12 cellular contexts compared by ENCODE assay signal in the genomic region with DNA sequence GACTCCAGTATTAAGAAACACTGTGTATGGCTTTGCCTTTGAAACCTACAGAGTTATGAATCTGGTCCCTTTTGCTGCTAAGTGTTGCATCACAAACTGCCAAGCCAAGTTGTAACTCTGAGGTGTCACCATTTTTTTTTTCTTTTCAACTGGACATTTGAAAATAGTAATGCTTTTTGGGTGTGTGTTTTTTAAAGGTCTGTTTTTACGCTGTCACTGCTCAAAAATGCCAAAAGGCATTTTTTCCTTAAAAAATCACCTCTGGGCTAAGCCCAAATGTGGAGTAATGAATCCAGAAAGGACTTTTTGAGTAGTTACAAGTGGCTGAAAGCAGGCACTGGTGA. TPM values are rescaled to one million over a fixed set of nuclear protein-coding genes. Genes with fewer than 3 reads are reported as not detected.
DNase-seq lines count a peak whose midpoint lies in the region; TF ChIP-seq lines count a peak whose summit lies in the region.
"Had no signal": no experiment of that assay in that cellular context is flagged by ENCODE, and none has a peak within 500 bp of the region (broad histone marks: within the 10 kb centered on the region; RNA-seq: fewer than 3 reads in every experiment).

No MANE protein-coding gene starts in this region.

- peaks cover 28 to 46% of the 10 kb centered on the region in 2 donors for H3K36me3 Mint-ChIP-seq in CD4-positive, alpha-beta memory T cell
- H3K36me3 Mint-ChIP-seq in progenitor cell of endocrine pancreas (ENCODE audit: insufficient read depth), result peaks cover 10% of the 10 kb centered on the region

- no peaks in the 10 kb centered on the region for H3K9me3 ChIP-seq in CD4-positive, alpha-beta memory T cell (ENCODE audit: control insufficient read depth in 1 of 2, low read length in 2 of 2)
- H3K9me3 ChIP-seq in testis, result no peaks in the 10 kb centered on the region

- POLR2A ChIA-PET in CD4-positive, alpha-beta memory T cell (lab: Charles Lee; ENCODE audit: partially characterized antibody), result interaction anchor here (2.9 to 14.0 kb wide), 3 partner anchors 9 to 23 kb away, joined by 16 to 382 read pairs (median 302); a partner anchor contains a TSS

- H3K27me3 Mint-ChIP-seq in CD4-positive, alpha-beta memory T cell, result no peaks in the 10 kb centered on the region
- no peaks in the 10 kb centered on the region for H3K27me3 Mint-ChIP-seq in progenitor cell of endocrine pancreas

- intact Hi-C loops in CD4-positive, alpha-beta memory T cell (cut with micrococcal nuclease), result loop anchor here (1.0 kb wide), 1 partner anchor 7 kb away; no protein-coding TSS in a partner anchor
- intact Hi-C loops in testis (cut with DNase I; ENCODE audit: low total_unique reads), result no loop called here

- H3K4me1 ChIP-seq in CD4-positive, alpha-beta memory T cell (ENCODE audit: insufficient read depth, low read length), result peaks cover 99% of the 10 kb centered on the region
- H3K4me1 ChIP-seq in testis, result peaks cover 13% of the 10 kb centered on the region

- peaks cover 7% of the 10 kb centered on the region for H3K36me3 ChIP-seq in CD4-positive, alpha-beta memory T cell (ENCODE audit: insufficient read depth, low read length)
- peaks cover 63% of the 10 kb centered on the region for H3K36me3 ChIP-seq in brain microvascular endothelial cell (replicated peaks)
- H3K36me3 ChIP-seq in H7 (replicated peaks; ENCODE audit: control insufficient read depth, insufficient read depth, low read length), result no peaks in the 10 kb centered on the region
- H3K36me3 ChIP-seq in testis (ENCODE audit: low read depth, missing control alignments), result no peaks in the 10 kb centered on the region

- CTCF ChIA-PET in CD4-positive, alpha-beta memory T cell (lab: Charles Lee; ENCODE audit: partially characterized antibody), result interaction anchor here (0.8 to 8.3 kb wide), 2 partner anchors 7 to 9 kb away, joined by 4 to 71 read pairs; a partner anchor contains a TSS

- peaks cover 64 to 93% (median 82%) of the 10 kb centered on the region in 4 donors for H3K4me1 Mint-ChIP-seq in CD4-positive, alpha-beta memory T cell
- peaks cover 37% of the 10 kb centered on the region for H3K4me1 Mint-ChIP-seq in progenitor cell of endocrine pancreas (ENCODE audit: low read depth)

- no peak for DNase-seq in CD4-positive, alpha-beta memory T cell
- DNase-seq in MV-4-11 (lab: John Stamatoyannopoulos, UW) (peak; percentile 61), brain microvascular endothelial cell (no peak), progenitor cell of endocrine pancreas (ENCODE audit: low spot score, unreplicated experiment) (no peak), NCI-H510A treated with DMSO at 0.1 percent for 48 hours (lab: John Stamatoyannopoulos, UW) (no peak), H7 (no peak), testis (no peak)
- no peak for DNase-seq in stimulated activated naive CD4-positive, alpha-beta T cell (lab: John Stamatoyannopoulos, UW)
- DNase-seq: activated CD8-positive, alpha-beta memory T cell treated with anti-CD3 and anti-CD28 coated beads, Interleukin-2, amount 50 U/mL, for 4 hours; NCI-H1092; posterior cingulate gyrus; RPMI8226 had no signal

- in situ Hi-C loops in brain microvascular endothelial cell (cut with HindIII; ENCODE audit: low pct_ligation_motif_present, low sequenced_read_pairs), result no loop called here

- WGBS in testis, 2 donors, result 91 to 93% methylated on average over 1 of the region's 1 CpG

- TF ChIP-seq POLR2A in testis (IDR thresholded peaks at IDR 0.05), result no peak

- peaks cover 0 to 3% (median 0%) of the 10 kb centered on the region in 8 donors for H3K9me3 Mint-ChIP-seq in CD4-positive, alpha-beta memory T cell
- H3K9me3 Mint-ChIP-seq in progenitor cell of endocrine pancreas (ENCODE audit: low read depth), result no peaks in the 10 kb centered on the region

- no peaks in the 10 kb centered on the region for H3K27me3 ChIP-seq in CD4-positive, alpha-beta memory T cell (ENCODE audit: insufficient read depth, low read length)
- H3K27me3 ChIP-seq in brain microvascular endothelial cell (replicated peaks), result no peaks in the 10 kb centered on the region
- no peaks in the 10 kb centered on the region for H3K27me3 ChIP-seq in H7 (ENCODE audit: control insufficient read depth, insufficient read depth, low read length)
- H3K27me3 ChIP-seq in testis, result no peaks in the 10 kb centered on the region

- no peak for TF ChIP-seq CTCF in brain microvascular endothelial cell (IDR thresholded peaks at IDR 0.05; ENCODE audit: low read depth, low read length, missing control alignments)
- no peak for TF ChIP-seq CTCF in progenitor cell of endocrine pancreas (IDR thresholded peaks at IDR 0.05; ENCODE audit: unreplicated experiment)
- no peak for TF ChIP-seq CTCF in testis (IDR thresholded peaks at IDR 0.05)

- peak overlapping the region; percentile 30 to 95 (median 84) for H3K27ac Mint-ChIP-seq in CD4-positive, alpha-beta memory T cell
- H3K27ac Mint-ChIP-seq in progenitor cell of endocrine pancreas, result peak overlapping the region; percentile 79

- peak overlapping the region; percentile 37 to 92 (median 82) for H3K4me3 Mint-ChIP-seq in CD4-positive, alpha-beta memory T cell
- H3K4me3 Mint-ChIP-seq in progenitor cell of endocrine pancreas (ENCODE audit: low read depth), result no peak overlapping the region

- H3K27ac ChIP-seq in CD4-positive, alpha-beta memory T cell (ENCODE audit: low read depth, low read length), result no peak overlapping the region
- H3K27ac ChIP-seq in brain microvascular endothelial cell (peak overlapping the region; percentile 37), testis (no peak overlapping the region)

- H3K4me3 ChIP-seq in CD4-positive, alpha-beta memory T cell (ENCODE audit: low read length in 2 of 2), result no peak overlapping the region
- no peak overlapping the region for H3K4me3 ChIP-seq in brain microvascular endothelial cell (ENCODE audit: low read depth, low read length)
- H3K4me3 ChIP-seq in H7 (ENCODE audit: insufficient read depth, low read depth, low read length), result no peak overlapping the region
- no peak overlapping the region for H3K4me3 ChIP-seq in testis

RNA-seq across cellular contexts. Expression of a gene that starts 9.5 kb away (rescaled TPM):
- 100 to 1,000 TPM; 189 to 197 TPM for total RNA-seq in CD4-positive, alpha-beta memory T cell
- polyA plus RNA-seq in CD4-positive, alpha-beta memory T cell, result 10 to 100 TPM; 14.6 to 31.9 TPM
- total RNA-seq in progenitor cell of endocrine pancreas (49.9 and 51.3 TPM in 2 replicates), testis (10 to 100 TPM; 18.7 to 31.6 TPM)
- total RNA-seq in H7 (2014; rRNA removed; shearing (Covaris generic)), result 29.2 and 30.8 TPM in 2 replicates
- 11.4 TPM for polyA plus RNA-seq in testis (ENCODE audit: insufficient read depth, low read depth, low replicate concordance)
